Comparison of ENCODE assay signal across 8 cellular contexts in genomic region chr1:233790662-233791371, GRCh38.
DNase-seq lines count a peak whose midpoint lies in the region; ATAC-seq and TF ChIP-seq lines count a peak whose summit lies in the region.

No MANE protein-coding gene starts in this region.

- ATAC-seq in Right ventricle myocardium inferior, result peak; percentile 79
- peak; percentile 78 for ATAC-seq in HG02571 (IDR thresholded peaks at IDR 0.05; ENCODE audit: unreplicated experiment)

- H3K36me3 ChIP-seq in breast epithelium, result no peaks in the 10 kb centered on the region

- no peak overlapping the region for H3K4me3 ChIP-seq in NB4 (ENCODE audit: low read depth, low read length)
- no peak overlapping the region for H3K4me3 ChIP-seq in breast epithelium

- H3K4me3 Mint-ChIP-seq in immature natural killer cell, result no peak overlapping the region

- no peaks in the 10 kb centered on the region for H3K36me3 Mint-ChIP-seq in immature natural killer cell

- H3K9me3 ChIP-seq in breast epithelium, result no peaks in the 10 kb centered on the region

- H3K9me3 Mint-ChIP-seq in immature natural killer cell, result peaks cover 0 to 3% (median 0%) of the 10 kb centered on the region in 6 donors

- intact Hi-C loops in Right ventricle myocardium inferior (cut with DNase I) (loop anchor here (1.0 to 10.0 kb wide), 3 partner anchors 176 to 350 kb away; partner anchors contain the start of gene KCNK1), cardiac septum (cut with DNase I) (loop anchor here (2.0 kb wide), 2 partner anchors 272 to 350 kb away; no protein-coding TSS in a partner anchor), breast epithelium (cut with DNase I; ENCODE audit: low total_unique reads) (no loop called here)

- in situ Hi-C loops in SK-MEL-5 (cut with HindIII; ENCODE audit: low pct_unique_long_range_greater_than_20kb, low sequenced_read_pairs), result no loop called here

- no peaks in the 10 kb centered on the region for H3K27me3 ChIP-seq in breast epithelium

- H3K4me1 ChIP-seq in breast epithelium, result no peaks in the 10 kb centered on the region

- TF ChIP-seq POLR2A in NB4 (IDR thresholded peaks at IDR 0.05; ENCODE audit: extremely low read depth, insufficient read length) (no peak), breast epithelium (IDR thresholded peaks at IDR 0.05) (no peak)

- no peak for DNase-seq in Right ventricle myocardium inferior (ENCODE audit: missing footprints)
- DNase-seq in cardiac septum (ENCODE audit: low spot score), result no peak
- peak; percentile 59 for DNase-seq in NB4 (ENCODE audit: low read depth)
- peak; percentile 71 for DNase-seq in SK-MEL-5 (ENCODE audit: low read depth, low spot score)
- DNase-seq in breast epithelium (ENCODE audit: low spot score in 2 of 2), result no peak
- peak in 2 of 3 donors; percentile 10 to 20 for DNase-seq in immature natural killer cell
- peak in 2 of 3 donors; percentile 12 to 16 for DNase-seq in stimulated activated CD4-positive, alpha-beta T cell treated with anti-CD3 and anti-CD28 coated beads, Interleukin-12 subunit alpha, Interleukin-12 subunit beta, amount 100 ng/mL, for 48 hours (ENCODE audit: low read depth in 2 of 3, low spot score in 1 of 3)

- TF ChIP-seq CTCF in NB4 (IDR thresholded peaks at IDR 0.05; ENCODE audit: low read depth, low read length) (peak; percentile 86), breast epithelium (IDR thresholded peaks at IDR 0.05) (peak; percentile 75 to 87 (median 87))

- H3K4me1 Mint-ChIP-seq in immature natural killer cell, result no peaks in the 10 kb centered on the region

- H3K27ac ChIP-seq in breast epithelium, result no peak overlapping the region

- H3K27me3 Mint-ChIP-seq in immature natural killer cell (ENCODE audit: low read depth in 3 of 3), result peaks cover 0 to 2% (median 0%) of the 10 kb centered on the region in 3 donors

- no peak overlapping the region for H3K27ac Mint-ChIP-seq in immature natural killer cell

Comparison
In these comparisons a context has a peak if more than half of its experiments do, and no peak if none do; other contexts are left out.
1. DNase-seq: peak in NB4 (single experiment), SK-MEL-5 (single experiment), immature natural killer cell (2 of 3) and stimulated activated CD4-positive, alpha-beta T cell treated with anti-CD3 and anti-CD28 coated beads, Interleukin-12 subunit alpha, Interleukin-12 subunit beta, amount 100 ng/mL, for 48 hours (2 of 3); none in Right ventricle myocardium inferior (single experiment), cardiac septum (single experiment) and breast epithelium (0 of 2).